ENCODE assay signal across 2 cellular contexts in the genomic region with DNA sequence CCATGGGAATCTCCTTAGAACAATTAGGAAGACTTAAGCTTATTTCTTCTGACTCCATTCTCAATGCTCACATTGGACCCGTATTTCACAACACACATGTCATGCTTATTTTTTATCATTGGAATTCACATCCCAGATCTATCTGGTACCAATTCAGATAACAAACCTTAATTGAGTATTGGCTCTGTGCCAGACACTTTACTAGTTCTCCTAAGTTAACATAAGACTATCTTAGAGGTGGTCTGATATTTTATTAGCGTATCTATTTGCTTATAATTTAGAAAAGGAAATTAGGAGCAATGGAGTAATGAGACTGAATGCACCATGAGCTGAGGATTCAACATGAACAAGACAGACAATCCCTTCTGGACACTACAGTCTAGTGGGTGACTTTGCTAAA.
TF ChIP-seq lines count a peak whose summit lies in the region.

No MANE protein-coding gene starts in this region.

TF ChIP-seq in HepG2, 621 proteins besides CTCF, POLR2A, EP300 and RAD21 (continues in another document):
- TF ChIP-seq, protein P1, sequence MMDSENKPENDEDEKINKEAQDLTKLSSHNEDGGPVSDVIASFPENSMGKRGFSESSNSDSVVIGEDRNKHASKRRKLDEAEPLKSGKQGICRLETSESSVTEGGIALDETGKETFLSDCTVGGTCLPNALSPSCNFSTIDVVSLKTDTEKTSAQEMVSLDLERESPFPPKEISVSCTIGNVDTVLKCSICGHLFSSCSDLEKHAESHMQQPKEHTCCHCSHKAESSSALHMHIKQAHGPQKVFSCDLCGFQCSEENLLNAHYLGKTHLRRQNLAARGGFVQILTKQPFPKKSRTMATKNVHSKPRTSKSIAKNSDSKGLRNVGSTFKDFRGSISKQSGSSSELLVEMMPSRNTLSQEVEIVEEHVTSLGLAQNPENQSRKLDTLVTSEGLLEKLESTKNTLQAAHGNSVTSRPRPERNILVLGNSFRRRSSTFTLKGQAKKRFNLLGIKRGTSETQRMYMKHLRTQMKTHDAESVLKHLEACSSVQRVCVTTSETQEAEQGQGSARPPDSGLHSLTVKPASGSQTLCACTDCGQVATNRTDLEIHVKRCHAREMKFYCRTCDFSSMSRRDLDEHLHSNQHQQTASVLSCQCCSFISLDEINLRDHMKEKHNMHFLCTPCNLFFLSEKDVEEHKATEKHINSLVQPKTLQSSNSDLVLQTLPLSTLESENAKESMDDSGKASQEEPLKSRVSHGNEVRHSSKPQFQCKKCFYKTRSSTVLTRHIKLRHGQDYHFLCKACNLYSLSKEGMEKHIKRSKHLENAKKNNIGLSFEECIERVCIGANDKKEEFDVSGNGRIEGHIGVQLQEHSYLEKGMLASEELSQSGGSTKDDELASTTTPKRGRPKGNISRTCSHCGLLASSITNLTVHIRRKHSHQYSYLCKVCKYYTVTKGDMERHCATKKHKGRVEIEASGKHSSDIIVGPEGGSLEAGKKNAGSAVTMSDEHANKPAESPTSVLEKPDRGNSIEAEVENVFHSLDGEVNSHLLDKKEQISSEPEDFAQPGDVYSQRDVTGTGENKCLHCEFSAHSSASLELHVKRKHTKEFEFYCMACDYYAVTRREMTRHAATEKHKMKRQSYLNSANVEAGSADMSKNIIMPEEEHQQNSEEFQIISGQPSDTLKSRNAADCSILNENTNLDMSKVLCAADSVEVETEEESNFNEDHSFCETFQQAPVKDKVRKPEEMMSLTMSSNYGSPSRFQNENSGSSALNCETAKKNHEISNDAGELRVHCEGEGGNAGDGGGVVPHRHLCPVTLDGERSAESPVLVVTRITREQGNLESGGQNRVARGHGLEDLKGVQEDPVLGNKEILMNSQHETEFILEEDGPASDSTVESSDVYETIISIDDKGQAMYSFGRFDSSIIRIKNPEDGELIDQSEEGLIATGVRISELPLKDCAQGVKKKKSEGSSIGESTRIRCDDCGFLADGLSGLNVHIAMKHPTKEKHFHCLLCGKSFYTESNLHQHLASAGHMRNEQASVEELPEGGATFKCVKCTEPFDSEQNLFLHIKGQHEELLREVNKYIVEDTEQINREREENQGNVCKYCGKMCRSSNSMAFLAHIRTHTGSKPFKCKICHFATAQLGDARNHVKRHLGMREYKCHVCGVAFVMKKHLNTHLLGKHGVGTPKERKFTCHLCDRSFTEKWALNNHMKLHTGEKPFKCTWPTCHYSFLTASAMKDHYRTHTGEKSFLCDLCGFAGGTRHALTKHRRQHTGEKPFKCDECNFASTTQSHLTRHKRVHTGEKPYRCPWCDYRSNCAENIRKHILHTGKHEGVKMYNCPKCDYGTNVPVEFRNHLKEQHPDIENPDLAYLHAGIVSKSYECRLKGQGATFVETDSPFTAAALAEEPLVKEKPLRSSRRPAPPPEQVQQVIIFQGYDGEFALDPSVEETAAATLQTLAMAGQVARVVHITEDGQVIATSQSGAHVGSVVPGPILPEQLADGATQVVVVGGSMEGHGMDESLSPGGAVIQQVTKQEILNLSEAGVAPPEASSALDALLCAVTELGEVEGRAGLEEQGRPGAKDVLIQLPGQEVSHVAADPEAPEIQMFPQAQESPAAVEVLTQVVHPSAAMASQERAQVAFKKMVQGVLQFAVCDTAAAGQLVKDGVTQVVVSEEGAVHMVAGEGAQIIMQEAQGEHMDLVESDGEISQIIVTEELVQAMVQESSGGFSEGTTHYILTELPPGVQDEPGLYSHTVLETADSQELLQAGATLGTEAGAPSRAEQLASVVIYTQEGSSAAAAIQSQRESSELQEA (CRISPR knock-in tag; IDR thresholded peaks at IDR 0.05; ENCODE audit: not compliant biosample characterization): no peak
- 0 out of 2 replicates have a peak, but pooled peaks have one; percentile 62 for TF ChIP-seq LCORL (IDR thresholded peaks at IDR 0.05)
- TF ChIP-seq LCORL (CRISPR knock-in tag; IDR thresholded peaks at IDR 0.05): no peak
- no peak for TF ChIP-seq HDAC1 (CRISPR knock-in tag; IDR thresholded peaks at IDR 0.05)
- TF ChIP-seq, protein P2, sequence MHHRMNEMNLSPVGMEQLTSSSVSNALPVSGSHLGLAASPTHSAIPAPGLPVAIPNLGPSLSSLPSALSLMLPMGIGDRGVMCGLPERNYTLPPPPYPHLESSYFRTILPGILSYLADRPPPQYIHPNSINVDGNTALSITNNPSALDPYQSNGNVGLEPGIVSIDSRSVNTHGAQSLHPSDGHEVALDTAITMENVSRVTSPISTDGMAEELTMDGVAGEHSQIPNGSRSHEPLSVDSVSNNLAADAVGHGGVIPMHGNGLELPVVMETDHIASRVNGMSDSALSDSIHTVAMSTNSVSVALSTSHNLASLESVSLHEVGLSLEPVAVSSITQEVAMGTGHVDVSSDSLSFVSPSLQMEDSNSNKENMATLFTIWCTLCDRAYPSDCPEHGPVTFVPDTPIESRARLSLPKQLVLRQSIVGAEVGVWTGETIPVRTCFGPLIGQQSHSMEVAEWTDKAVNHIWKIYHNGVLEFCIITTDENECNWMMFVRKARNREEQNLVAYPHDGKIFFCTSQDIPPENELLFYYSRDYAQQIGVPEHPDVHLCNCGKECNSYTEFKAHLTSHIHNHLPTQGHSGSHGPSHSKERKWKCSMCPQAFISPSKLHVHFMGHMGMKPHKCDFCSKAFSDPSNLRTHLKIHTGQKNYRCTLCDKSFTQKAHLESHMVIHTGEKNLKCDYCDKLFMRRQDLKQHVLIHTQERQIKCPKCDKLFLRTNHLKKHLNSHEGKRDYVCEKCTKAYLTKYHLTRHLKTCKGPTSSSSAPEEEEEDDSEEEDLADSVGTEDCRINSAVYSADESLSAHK (CRISPR knock-in tag; IDR thresholded peaks at IDR 0.05; ENCODE audit: borderline replicate concordance): no peak
- TF ChIP-seq GLI4 (CRISPR knock-in tag; IDR thresholded peaks at IDR 0.05; ENCODE audit: borderline replicate concordance): no peak

TF ChIP-seq in K562, 482 proteins besides CTCF, POLR2A, EP300 and RAD21:
- TF ChIP-seq, protein P3, sequence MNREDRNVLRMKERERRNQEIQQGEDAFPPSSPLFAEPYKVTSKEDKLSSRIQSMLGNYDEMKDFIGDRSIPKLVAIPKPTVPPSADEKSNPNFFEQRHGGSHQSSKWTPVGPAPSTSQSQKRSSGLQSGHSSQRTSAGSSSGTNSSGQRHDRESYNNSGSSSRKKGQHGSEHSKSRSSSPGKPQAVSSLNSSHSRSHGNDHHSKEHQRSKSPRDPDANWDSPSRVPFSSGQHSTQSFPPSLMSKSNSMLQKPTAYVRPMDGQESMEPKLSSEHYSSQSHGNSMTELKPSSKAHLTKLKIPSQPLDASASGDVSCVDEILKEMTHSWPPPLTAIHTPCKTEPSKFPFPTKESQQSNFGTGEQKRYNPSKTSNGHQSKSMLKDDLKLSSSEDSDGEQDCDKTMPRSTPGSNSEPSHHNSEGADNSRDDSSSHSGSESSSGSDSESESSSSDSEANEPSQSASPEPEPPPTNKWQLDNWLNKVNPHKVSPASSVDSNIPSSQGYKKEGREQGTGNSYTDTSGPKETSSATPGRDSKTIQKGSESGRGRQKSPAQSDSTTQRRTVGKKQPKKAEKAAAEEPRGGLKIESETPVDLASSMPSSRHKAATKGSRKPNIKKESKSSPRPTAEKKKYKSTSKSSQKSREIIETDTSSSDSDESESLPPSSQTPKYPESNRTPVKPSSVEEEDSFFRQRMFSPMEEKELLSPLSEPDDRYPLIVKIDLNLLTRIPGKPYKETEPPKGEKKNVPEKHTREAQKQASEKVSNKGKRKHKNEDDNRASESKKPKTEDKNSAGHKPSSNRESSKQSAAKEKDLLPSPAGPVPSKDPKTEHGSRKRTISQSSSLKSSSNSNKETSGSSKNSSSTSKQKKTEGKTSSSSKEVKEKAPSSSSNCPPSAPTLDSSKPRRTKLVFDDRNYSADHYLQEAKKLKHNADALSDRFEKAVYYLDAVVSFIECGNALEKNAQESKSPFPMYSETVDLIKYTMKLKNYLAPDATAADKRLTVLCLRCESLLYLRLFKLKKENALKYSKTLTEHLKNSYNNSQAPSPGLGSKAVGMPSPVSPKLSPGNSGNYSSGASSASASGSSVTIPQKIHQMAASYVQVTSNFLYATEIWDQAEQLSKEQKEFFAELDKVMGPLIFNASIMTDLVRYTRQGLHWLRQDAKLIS (CRISPR knock-in tag; IDR thresholded peaks at IDR 0.05): no peak
- no peak for TF ChIP-seq ZNF23 (CRISPR knock-in tag; IDR thresholded peaks at IDR 0.05)
- TF ChIP-seq NFIX (CRISPR knock-in tag; IDR thresholded peaks at IDR 0.05; ENCODE audit: low read depth): peak; percentile 83
- TF ChIP-seq RBM17 (IDR thresholded peaks at IDR 0.05; ENCODE audit: borderline replicate concordance, low read depth, low read length): no peak
- TF ChIP-seq, protein P4, sequence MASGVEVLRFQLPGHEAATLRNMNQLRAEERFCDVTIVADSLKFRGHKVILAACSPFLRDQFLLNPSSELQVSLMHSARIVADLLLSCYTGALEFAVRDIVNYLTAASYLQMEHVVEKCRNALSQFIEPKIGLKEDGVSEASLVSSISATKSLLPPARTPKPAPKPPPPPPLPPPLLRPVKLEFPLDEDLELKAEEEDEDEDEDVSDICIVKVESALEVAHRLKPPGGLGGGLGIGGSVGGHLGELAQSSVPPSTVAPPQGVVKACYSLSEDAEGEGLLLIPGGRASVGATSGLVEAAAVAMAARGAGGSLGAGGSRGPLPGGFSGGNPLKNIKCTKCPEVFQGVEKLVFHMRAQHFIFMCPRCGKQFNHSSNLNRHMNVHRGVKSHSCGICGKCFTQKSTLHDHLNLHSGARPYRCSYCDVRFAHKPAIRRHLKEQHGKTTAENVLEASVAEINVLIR (CRISPR knock-in tag; IDR thresholded peaks at IDR 0.05): no peak
- peak; percentile 77 for TF ChIP-seq NFIC (IDR thresholded peaks at IDR 0.05)
- TF ChIP-seq NONO (IDR thresholded peaks at IDR 0.05; ENCODE audit: low read depth in 2 of 2, low read length in 1 of 2): no peak
- no peak for TF ChIP-seq SMARCB1 (IDR thresholded peaks at IDR 0.05; ENCODE audit: insufficient read length, low read depth)
- no peak for TF ChIP-seq ERF (CRISPR knock-in tag; IDR thresholded peaks at IDR 0.05)
- no peak for TF ChIP-seq ZNF764 (CRISPR knock-in tag; IDR thresholded peaks at IDR 0.05; ENCODE audit: low read depth)
- TF ChIP-seq GTF2A2 (tag; IDR thresholded peaks at IDR 0.05): no peak
- TF ChIP-seq PHTF2 (CRISPR knock-in tag; IDR thresholded peaks at IDR 0.05): no peak
- no peak for TF ChIP-seq PTRF (tag; IDR thresholded peaks at IDR 0.05)
- TF ChIP-seq LARP7 (IDR thresholded peaks at IDR 0.05): no peak
